In genomic region chr4:41176357-41176756, GRCh38 we compare ENCODE assay signal across 15 cellular contexts. TPM values are rescaled to one million over a fixed set of nuclear protein-coding genes. Genes with fewer than 3 reads are reported as not detected.
A peak's percentile ranks its signal among the peaks of the same experiment; 100 is the strongest.
DNase-seq lines count a peak whose midpoint lies in the region; ATAC-seq and TF ChIP-seq lines count a peak whose summit lies in the region.
"Had no signal": no experiment of that assay in that cellular context is flagged by ENCODE, and none has a peak within 500 bp of the region (broad histone marks: within the 10 kb centered on the region; RNA-seq: fewer than 3 reads in every experiment).

No MANE protein-coding gene starts in this region.

- DNase-seq in ELR (ENCODE audit: low read depth) (peak; percentile 56), amniotic stem cell (lab: John Stamatoyannopoulos, UW) (peak; percentile 45), fibroblast of the conjunctiva (ENCODE audit: low read depth) (peak; percentile 68), progenitor cell of endocrine pancreas (ENCODE audit: low spot score, unreplicated experiment) (no peak), COLO668 (lab: John Stamatoyannopoulos, UW; ENCODE audit: unreplicated experiment) (no peak), NCI-H1105 treated with DMSO at 0.1 percent for 48 hours (lab: John Stamatoyannopoulos, UW) (no peak)
- DNase-seq: activated CD8-positive, alpha-beta T cell treated with anti-CD3 and anti-CD28 coated beads for 36 hours; activated naive CD4-positive, alpha-beta T cell treated with anti-CD3 and anti-CD28 coated beads, Interleukin-2, amount 10 ng/mL, durations not matched to agents 7 days and 5 days; MV-4-11; psoas muscle; stimulated activated CD4-positive, alpha-beta T cell treated with anti-CD3 and anti-CD28 coated beads, Interleukin-2, amount 100 ng/mL, for 48 hours; stimulated activated naive CD4-positive, alpha-beta T cell had no signal

- peak overlapping the region; percentile 7 for H3K27ac Mint-ChIP-seq in progenitor cell of endocrine pancreas
- H3K27ac Mint-ChIP-seq: activated CD8-positive, alpha-beta T cell treated with anti-CD3 and anti-CD28 coated beads for 36 hours; activated naive CD4-positive, alpha-beta T cell treated with anti-CD3 and anti-CD28 coated beads, Interleukin-2, amount 10 ng/mL, durations not matched to agents 7 days and 5 days; memory B cell had no signal

- H3K4me1 Mint-ChIP-seq in progenitor cell of endocrine pancreas (ENCODE audit: low read depth): peaks cover 40% of the 10 kb centered on the region
- H3K4me1 Mint-ChIP-seq: activated naive CD4-positive, alpha-beta T cell treated with anti-CD3 and anti-CD28 coated beads, Interleukin-2, amount 10 ng/mL, durations not matched to agents 7 days and 5 days; memory B cell had no signal

- H3K4me3 Mint-ChIP-seq in progenitor cell of endocrine pancreas (ENCODE audit: low read depth): no peak overlapping the region
- H3K4me3 Mint-ChIP-seq: activated CD8-positive, alpha-beta T cell treated with anti-CD3 and anti-CD28 coated beads for 36 hours; activated naive CD4-positive, alpha-beta T cell treated with anti-CD3 and anti-CD28 coated beads, Interleukin-2, amount 10 ng/mL, durations not matched to agents 7 days and 5 days; memory B cell had no signal

- ATAC-seq in GM21447 (IDR thresholded peaks at IDR 0.05; ENCODE audit: unreplicated experiment): no peak
- no peak for ATAC-seq in HG03571 (IDR thresholded peaks at IDR 0.05; ENCODE audit: unreplicated experiment)
- ATAC-seq: activated CD8-positive, alpha-beta T cell treated with anti-CD3 and anti-CD28 coated beads for 36 hours had no signal

- H3K9me3 Mint-ChIP-seq in progenitor cell of endocrine pancreas (ENCODE audit: low read depth): peaks cover 4% of the 10 kb centered on the region
- H3K9me3 Mint-ChIP-seq: activated CD8-positive, alpha-beta T cell treated with anti-CD3 and anti-CD28 coated beads for 36 hours; activated naive CD4-positive, alpha-beta T cell treated with anti-CD3 and anti-CD28 coated beads, Interleukin-2, amount 10 ng/mL, durations not matched to agents 7 days and 5 days; memory B cell had no signal

- TF ChIP-seq CTCF in progenitor cell of endocrine pancreas (IDR thresholded peaks at IDR 0.05; ENCODE audit: unreplicated experiment): no peak

- no peaks in the 10 kb centered on the region for H3K27me3 Mint-ChIP-seq in progenitor cell of endocrine pancreas
- H3K27me3 Mint-ChIP-seq: activated naive CD4-positive, alpha-beta T cell treated with anti-CD3 and anti-CD28 coated beads, Interleukin-2, amount 10 ng/mL, durations not matched to agents 7 days and 5 days; memory B cell had no signal

- peaks cover 1% of the 10 kb centered on the region for H3K36me3 Mint-ChIP-seq in progenitor cell of endocrine pancreas (ENCODE audit: insufficient read depth)
- H3K36me3 Mint-ChIP-seq: activated naive CD4-positive, alpha-beta T cell treated with anti-CD3 and anti-CD28 coated beads, Interleukin-2, amount 10 ng/mL, durations not matched to agents 7 days and 5 days; memory B cell had no signal

RNA-seq across cellular contexts. Expression of gene APBB2, which starts 38.0 kb away (rescaled TPM):
- 61.4 and 61.7 TPM in 2 replicates for total RNA-seq in progenitor cell of endocrine pancreas

Comparison
In these comparisons a context has a peak if more than half of its experiments do, and no peak if none do; other contexts are left out.
1. DNase-seq: peak in ELR (single experiment), amniotic stem cell (single experiment) and fibroblast of the conjunctiva (single experiment); none in progenitor cell of endocrine pancreas (single experiment), COLO668 (single experiment) and NCI-H1105 treated with DMSO at 0.1 percent for 48 hours (single experiment).